Comparison of ENCODE assay signal across 2 cellular contexts in the genomic region with DNA sequence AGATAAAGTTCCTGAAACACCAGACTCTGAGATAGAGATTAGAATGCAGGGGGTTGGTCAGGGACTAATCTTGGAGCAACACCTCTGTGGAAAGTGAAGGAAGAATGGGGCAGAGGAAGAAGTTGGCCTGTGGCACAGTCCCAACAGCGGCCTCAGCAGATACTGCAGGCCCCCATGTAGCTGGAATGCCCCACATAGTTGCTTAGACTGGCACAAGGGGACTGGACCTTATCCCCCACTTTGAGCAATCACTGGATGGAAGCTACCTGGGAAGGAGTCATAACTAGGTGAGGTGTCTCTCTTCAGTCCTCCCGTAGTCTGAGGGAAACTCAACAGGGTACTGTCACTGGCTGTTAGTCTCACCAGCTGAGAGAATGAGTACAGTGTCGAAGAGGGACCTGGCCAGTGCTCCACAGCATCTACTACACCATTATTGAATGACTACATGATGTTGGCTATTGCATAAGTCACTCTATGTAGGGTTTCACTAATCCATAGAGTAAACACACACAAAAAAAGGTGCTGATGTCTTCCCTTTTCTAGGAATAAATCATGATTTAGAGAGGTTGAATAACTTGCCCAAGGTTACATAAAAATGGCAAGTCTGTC.
A peak's percentile ranks its signal among the peaks of the same experiment; 100 is the strongest.
TF ChIP-seq lines count a peak whose summit lies in the region.

No MANE protein-coding gene starts in this region.

TF ChIP-seq in H1, 55 proteins besides CTCF, POLR2A, EP300 and RAD21:
- TF ChIP-seq CREB1 (IDR thresholded peaks at IDR 0.05): no peak

TF ChIP-seq in HepG2, 621 proteins besides CTCF, POLR2A, EP300 and RAD21 (continues in another document):
- no peak for TF ChIP-seq ZNF790 (CRISPR knock-in tag; IDR thresholded peaks at IDR 0.05; ENCODE audit: borderline replicate concordance)
- no peak for TF ChIP-seq ZNF10 (CRISPR knock-in tag; IDR thresholded peaks at IDR 0.05; ENCODE audit: borderline replicate concordance, low read depth)
- no peak for TF ChIP-seq MYNN (CRISPR knock-in tag; IDR thresholded peaks at IDR 0.05; ENCODE audit: low read depth)
- TF ChIP-seq, protein P1, sequence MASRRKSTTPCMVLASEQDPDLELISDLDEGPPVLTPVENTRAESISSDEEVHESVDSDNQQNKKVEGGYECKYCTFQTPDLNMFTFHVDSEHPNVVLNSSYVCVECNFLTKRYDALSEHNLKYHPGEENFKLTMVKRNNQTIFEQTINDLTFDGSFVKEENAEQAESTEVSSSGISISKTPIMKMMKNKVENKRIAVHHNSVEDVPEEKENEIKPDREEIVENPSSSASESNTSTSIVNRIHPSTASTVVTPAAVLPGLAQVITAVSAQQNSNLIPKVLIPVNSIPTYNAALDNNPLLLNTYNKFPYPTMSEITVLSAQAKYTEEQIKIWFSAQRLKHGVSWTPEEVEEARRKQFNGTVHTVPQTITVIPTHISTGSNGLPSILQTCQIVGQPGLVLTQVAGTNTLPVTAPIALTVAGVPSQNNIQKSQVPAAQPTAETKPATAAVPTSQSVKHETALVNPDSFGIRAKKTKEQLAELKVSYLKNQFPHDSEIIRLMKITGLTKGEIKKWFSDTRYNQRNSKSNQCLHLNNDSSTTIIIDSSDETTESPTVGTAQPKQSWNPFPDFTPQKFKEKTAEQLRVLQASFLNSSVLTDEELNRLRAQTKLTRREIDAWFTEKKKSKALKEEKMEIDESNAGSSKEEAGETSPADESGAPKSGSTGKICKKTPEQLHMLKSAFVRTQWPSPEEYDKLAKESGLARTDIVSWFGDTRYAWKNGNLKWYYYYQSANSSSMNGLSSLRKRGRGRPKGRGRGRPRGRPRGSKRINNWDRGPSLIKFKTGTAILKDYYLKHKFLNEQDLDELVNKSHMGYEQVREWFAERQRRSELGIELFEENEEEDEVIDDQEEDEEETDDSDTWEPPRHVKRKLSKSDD (CRISPR knock-in tag; IDR thresholded peaks at IDR 0.05; ENCODE audit: low read depth): no peak
- TF ChIP-seq, protein P2, sequence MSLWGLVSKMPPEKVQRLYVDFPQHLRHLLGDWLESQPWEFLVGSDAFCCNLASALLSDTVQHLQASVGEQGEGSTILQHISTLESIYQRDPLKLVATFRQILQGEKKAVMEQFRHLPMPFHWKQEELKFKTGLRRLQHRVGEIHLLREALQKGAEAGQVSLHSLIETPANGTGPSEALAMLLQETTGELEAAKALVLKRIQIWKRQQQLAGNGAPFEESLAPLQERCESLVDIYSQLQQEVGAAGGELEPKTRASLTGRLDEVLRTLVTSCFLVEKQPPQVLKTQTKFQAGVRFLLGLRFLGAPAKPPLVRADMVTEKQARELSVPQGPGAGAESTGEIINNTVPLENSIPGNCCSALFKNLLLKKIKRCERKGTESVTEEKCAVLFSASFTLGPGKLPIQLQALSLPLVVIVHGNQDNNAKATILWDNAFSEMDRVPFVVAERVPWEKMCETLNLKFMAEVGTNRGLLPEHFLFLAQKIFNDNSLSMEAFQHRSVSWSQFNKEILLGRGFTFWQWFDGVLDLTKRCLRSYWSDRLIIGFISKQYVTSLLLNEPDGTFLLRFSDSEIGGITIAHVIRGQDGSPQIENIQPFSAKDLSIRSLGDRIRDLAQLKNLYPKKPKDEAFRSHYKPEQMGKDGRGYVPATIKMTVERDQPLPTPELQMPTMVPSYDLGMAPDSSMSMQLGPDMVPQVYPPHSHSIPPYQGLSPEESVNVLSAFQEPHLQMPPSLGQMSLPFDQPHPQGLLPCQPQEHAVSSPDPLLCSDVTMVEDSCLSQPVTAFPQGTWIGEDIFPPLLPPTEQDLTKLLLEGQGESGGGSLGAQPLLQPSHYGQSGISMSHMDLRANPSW (CRISPR knock-in tag; IDR thresholded peaks at IDR 0.05; ENCODE audit: borderline replicate concordance): no peak
- no peak for TF ChIP-seq ELF1 (CRISPR knock-in tag; IDR thresholded peaks at IDR 0.05)
- no peak for TF ChIP-seq ZNF598 (CRISPR knock-in tag; IDR thresholded peaks at IDR 0.05; ENCODE audit: borderline replicate concordance)
- no peak for TF ChIP-seq ZBTB8A (CRISPR knock-in tag; IDR thresholded peaks at IDR 0.05; ENCODE audit: borderline replicate concordance, low read depth)
- TF ChIP-seq CCAR2 (optimal IDR thresholded peaks at IDR 0.05; ENCODE audit: low read depth, low read length): no peak
- TF ChIP-seq NFKBIZ (CRISPR knock-in tag; IDR thresholded peaks at IDR 0.05): 0 out of 2 replicates have a peak, but pooled peaks have one; percentile 79
- TF ChIP-seq KLF11 (CRISPR knock-in tag; IDR thresholded peaks at IDR 0.05): no peak
- no peak for TF ChIP-seq ZBTB46 (CRISPR knock-in tag; IDR thresholded peaks at IDR 0.05; ENCODE audit: borderline replicate concordance)
- TF ChIP-seq MEIS1 (CRISPR knock-in tag; IDR thresholded peaks at IDR 0.05; ENCODE audit: borderline replicate concordance): no peak
- TF ChIP-seq HOMEZ (CRISPR knock-in tag; IDR thresholded peaks at IDR 0.05; ENCODE audit: low read depth): peak; percentile 66; the same call in 1 of the 2 replicates
- TF ChIP-seq ATF1 (CRISPR knock-in tag; IDR thresholded peaks at IDR 0.05): no peak
- TF ChIP-seq IRF1 (CRISPR knock-in tag; IDR thresholded peaks at IDR 0.05; ENCODE audit: low read depth): no peak
- peak; percentile 98 for TF ChIP-seq FOXA3 (CRISPR knock-in tag; IDR thresholded peaks at IDR 0.05)
- TF ChIP-seq ZFY (CRISPR knock-in tag; IDR thresholded peaks at IDR 0.05): no peak
- no peak for TF ChIP-seq ZNF562 (CRISPR knock-in tag; IDR thresholded peaks at IDR 0.05; ENCODE audit: borderline replicate concordance)
- TF ChIP-seq, protein P3, sequence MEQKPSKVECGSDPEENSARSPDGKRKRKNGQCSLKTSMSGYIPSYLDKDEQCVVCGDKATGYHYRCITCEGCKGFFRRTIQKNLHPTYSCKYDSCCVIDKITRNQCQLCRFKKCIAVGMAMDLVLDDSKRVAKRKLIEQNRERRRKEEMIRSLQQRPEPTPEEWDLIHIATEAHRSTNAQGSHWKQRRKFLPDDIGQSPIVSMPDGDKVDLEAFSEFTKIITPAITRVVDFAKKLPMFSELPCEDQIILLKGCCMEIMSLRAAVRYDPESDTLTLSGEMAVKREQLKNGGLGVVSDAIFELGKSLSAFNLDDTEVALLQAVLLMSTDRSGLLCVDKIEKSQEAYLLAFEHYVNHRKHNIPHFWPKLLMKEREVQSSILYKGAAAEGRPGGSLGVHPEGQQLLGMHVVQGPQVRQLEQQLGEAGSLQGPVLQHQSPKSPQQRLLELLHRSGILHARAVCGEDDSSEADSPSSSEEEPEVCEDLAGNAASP (CRISPR knock-in tag; IDR thresholded peaks at IDR 0.05; ENCODE audit: borderline replicate concordance): peak; percentile 55; the same call in 1 of the 2 replicates
- peak; percentile 93; the same call in 1 of the 2 replicates for TF ChIP-seq CEBPB (IDR thresholded peaks at IDR 0.05; ENCODE audit: borderline replicate concordance, low read depth, low read length)
- no peak for TF ChIP-seq NR3C1 (CRISPR knock-in tag; IDR thresholded peaks at IDR 0.05)
- TF ChIP-seq, protein P4, sequence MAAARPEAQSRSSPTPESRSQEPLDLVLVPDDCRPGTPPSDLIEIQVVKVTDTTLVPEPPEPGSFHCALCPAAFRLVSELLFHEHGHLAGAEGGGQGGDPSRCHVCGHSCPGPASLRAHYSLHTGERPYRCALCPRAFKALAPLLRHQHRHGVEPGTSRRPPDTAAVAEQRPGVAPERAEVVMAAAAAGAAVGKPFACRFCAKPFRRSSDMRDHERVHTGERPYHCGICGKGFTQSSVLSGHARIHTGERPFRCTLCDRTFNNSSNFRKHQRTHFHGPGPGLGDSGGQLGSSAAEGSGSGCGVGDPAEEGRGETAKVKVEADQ (CRISPR knock-in tag; IDR thresholded peaks at IDR 0.05; ENCODE audit: borderline replicate concordance): no peak
- no peak for TF ChIP-seq ZFP62 (CRISPR knock-in tag; IDR thresholded peaks at IDR 0.05)
- no peak for TF ChIP-seq BORCS8-MEF2B (CRISPR knock-in tag; IDR thresholded peaks at IDR 0.05)
- no peak for TF ChIP-seq ZNF317 (CRISPR knock-in tag; IDR thresholded peaks at IDR 0.05)
- no peak for TF ChIP-seq PTBP1 (IDR thresholded peaks at IDR 0.05; ENCODE audit: low read depth, low read length, poor library complexity, severe bottlenecking)
- TF ChIP-seq CREBL2 (CRISPR knock-in tag; IDR thresholded peaks at IDR 0.05; ENCODE audit: borderline replicate concordance): no peak
- no peak for TF ChIP-seq ZBTB42 (CRISPR knock-in tag; IDR thresholded peaks at IDR 0.05)
- no peak for TF ChIP-seq ZNF207 (IDR thresholded peaks at IDR 0.05; ENCODE audit: borderline replicate concordance)
- TF ChIP-seq ZNF674 (CRISPR knock-in tag; IDR thresholded peaks at IDR 0.05; ENCODE audit: low read depth): no peak
- no peak for TF ChIP-seq HNRNPUL1 (IDR thresholded peaks at IDR 0.05; ENCODE audit: low read depth, low read length)
- TF ChIP-seq ZBTB20 (CRISPR knock-in tag; IDR thresholded peaks at IDR 0.05; ENCODE audit: borderline replicate concordance, low read depth): no peak
- TF ChIP-seq ZNF296 (CRISPR knock-in tag; conservative IDR thresholded peaks at IDR 0.05): no peak
- TF ChIP-seq ZNF263 (CRISPR knock-in tag; IDR thresholded peaks at IDR 0.05): peak; percentile 40; the same call in 1 of the 2 replicates
- TF ChIP-seq, protein P5, sequence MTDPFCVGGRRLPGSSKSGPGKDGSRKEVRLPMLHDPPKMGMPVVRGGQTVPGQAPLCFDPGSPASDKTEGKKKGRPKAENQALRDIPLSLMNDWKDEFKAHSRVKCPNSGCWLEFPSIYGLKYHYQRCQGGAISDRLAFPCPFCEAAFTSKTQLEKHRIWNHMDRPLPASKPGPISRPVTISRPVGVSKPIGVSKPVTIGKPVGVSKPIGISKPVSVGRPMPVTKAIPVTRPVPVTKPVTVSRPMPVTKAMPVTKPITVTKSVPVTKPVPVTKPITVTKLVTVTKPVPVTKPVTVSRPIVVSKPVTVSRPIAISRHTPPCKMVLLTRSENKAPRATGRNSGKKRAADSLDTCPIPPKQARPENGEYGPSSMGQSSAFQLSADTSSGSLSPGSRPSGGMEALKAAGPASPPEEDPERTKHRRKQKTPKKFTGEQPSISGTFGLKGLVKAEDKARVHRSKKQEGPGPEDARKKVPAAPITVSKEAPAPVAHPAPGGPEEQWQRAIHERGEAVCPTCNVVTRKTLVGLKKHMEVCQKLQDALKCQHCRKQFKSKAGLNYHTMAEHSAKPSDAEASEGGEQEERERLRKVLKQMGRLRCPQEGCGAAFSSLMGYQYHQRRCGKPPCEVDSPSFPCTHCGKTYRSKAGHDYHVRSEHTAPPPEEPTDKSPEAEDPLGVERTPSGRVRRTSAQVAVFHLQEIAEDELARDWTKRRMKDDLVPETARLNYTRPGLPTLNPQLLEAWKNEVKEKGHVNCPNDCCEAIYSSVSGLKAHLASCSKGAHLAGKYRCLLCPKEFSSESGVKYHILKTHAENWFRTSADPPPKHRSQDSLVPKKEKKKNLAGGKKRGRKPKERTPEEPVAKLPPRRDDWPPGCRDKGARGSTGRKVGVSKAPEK (CRISPR knock-in tag; IDR thresholded peaks at IDR 0.05; ENCODE audit: borderline replicate concordance): no peak
- peak; percentile 59; the same call in 1 of the 2 replicates for TF ChIP-seq MED1 (CRISPR knock-in tag; IDR thresholded peaks at IDR 0.05)
- no peak for TF ChIP-seq JUND (CRISPR knock-in tag; IDR thresholded peaks at IDR 0.05)
- TF ChIP-seq TEF (CRISPR knock-in tag; IDR thresholded peaks at IDR 0.05): peak; percentile 86
- no peak for TF ChIP-seq TFE3 (CRISPR knock-in tag; IDR thresholded peaks at IDR 0.05)
